Comparison of ENCODE assay signal across 18 cellular contexts in the genomic region with DNA sequence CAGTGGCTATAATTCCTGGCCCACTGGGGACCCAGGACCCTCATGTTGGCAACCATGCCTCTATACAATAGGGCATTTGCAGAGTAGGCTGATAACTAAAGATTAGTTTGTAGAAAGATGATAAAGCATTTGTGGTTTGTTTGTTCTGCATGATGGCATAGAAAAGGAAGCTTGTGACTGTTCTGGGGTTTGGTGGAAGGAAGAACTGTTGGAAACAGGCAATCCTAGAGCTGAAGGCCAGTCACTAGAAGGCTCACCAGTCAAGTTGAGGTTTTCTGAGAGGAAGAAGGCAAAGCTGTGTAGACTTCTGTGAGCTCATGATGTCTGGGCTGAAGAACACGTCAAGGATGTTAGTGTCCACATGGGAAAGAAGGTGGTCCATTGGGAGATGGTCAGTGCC.
DNase-seq lines count a peak whose midpoint lies in the region; FAIRE-seq and TF ChIP-seq lines count a peak whose summit lies in the region.
"Had no signal": no experiment of that assay in that cellular context is flagged by ENCODE, and none has a peak within 500 bp of the region (broad histone marks: within the 10 kb centered on the region; RNA-seq: fewer than 3 reads in every experiment).

No MANE protein-coding gene starts in this region.

- FAIRE-seq in RCC 7860 (lab: Jason Lieb, UNC) = no peak
- FAIRE-seq: H1 had no signal

- peaks cover 4% of the 10 kb centered on the region for H3K9me3 Mint-ChIP-seq in endodermal cell

- no peak overlapping the region for H3K9ac ChIP-seq in endodermal cell (ENCODE audit: extremely low read depth, low read length, poor library complexity, severe bottlenecking)

- H3K27ac ChIP-seq in endodermal cell (ENCODE audit: low read depth, low read length) = no peak overlapping the region
- H3K27ac ChIP-seq: SJSA1 had no signal

- H3K36me3 Mint-ChIP-seq in endodermal cell (ENCODE audit: low read depth) = peaks cover 3% of the 10 kb centered on the region
- H3K36me3 Mint-ChIP-seq: CD8-positive, alpha-beta memory T cell had no signal

- 88 to 100% methylated on average over 1 of the region's 1 CpG for WGBS in endodermal cell (ENCODE audit: insufficient coverage in 1 of 2, insufficient read length in 1 of 2), 2 experiments

- H3K4me3 ChIP-seq in Jurkat, Clone E6-1 (ENCODE audit: low read length) = peak overlapping the region; percentile 15
- H3K4me3 ChIP-seq in foreskin fibroblast (ENCODE audit: low read depth in 1 of 2, low read length in 2 of 2) = no peak overlapping the region
- H3K4me3 ChIP-seq in endodermal cell (ENCODE audit: low read length) = no peak overlapping the region
- H3K4me3 ChIP-seq: SJSA1 had no signal

- no peak overlapping the region for H3K27ac Mint-ChIP-seq in endodermal cell
- H3K27ac Mint-ChIP-seq: CD8-positive, alpha-beta memory T cell had no signal

- DNase-seq in Jurkat, Clone E6-1 (ENCODE audit: low read depth, low spot score) = peak; percentile 93
- peak; percentile 33 for DNase-seq in RCC 7860 (ENCODE audit: low spot score)
- DNase-seq in foreskin fibroblast = peak; percentile 24 to 37
- no peak for DNase-seq in endodermal cell
- DNase-seq in GM03348 (ENCODE audit: low spot score) = no peak
- no peak for DNase-seq in hypothalamus (lab: John Stamatoyannopoulos, UW)
- no peak for DNase-seq in putamen (ENCODE audit: low spot score)
- DNase-seq: BE2C; CD8-positive, alpha-beta memory T cell; Karpas-422; NCI-H1105 treated with DMSO at 0.1 percent for 48 hours; NCI-H187 treated with DMSO at 0.1 percent for 48 hours; NCI-H2171; NCI-H446 treated with DMSO at 0.1 percent for 48 hours; NK-92 treated with Interleukin-12 subunit alpha and Interleukin-12 subunit beta, amount 100 ng/mL, for 24 hours; SW 1271 had no signal

- H3K4me1 ChIP-seq in endodermal cell (ENCODE audit: control insufficient read depth, insufficient read depth, low read length) = no peaks in the 10 kb centered on the region
- H3K4me1 ChIP-seq: BE2C had no signal

- TF ChIP-seq CTCF in foreskin fibroblast (IDR thresholded peaks at IDR 0.05; ENCODE audit: low read depth, low read length) (no peak), endodermal cell (conservative IDR thresholded peaks at IDR 0.05) (no peak)

- no peaks in the 10 kb centered on the region for H3K36me3 ChIP-seq in endodermal cell (ENCODE audit: control insufficient read depth, insufficient read depth, low read length)
- H3K36me3 ChIP-seq: BE2C, SJSA1 had no signal

- no peaks in the 10 kb centered on the region for H3K27me3 ChIP-seq in endodermal cell (ENCODE audit: control insufficient read depth, insufficient read depth, low read length, poor library complexity, severe bottlenecking)
- H3K27me3 ChIP-seq: BE2C, SJSA1 had no signal

- H3K4me1 Mint-ChIP-seq in endodermal cell = peaks cover 7% of the 10 kb centered on the region
- H3K4me1 Mint-ChIP-seq: CD8-positive, alpha-beta memory T cell had no signal

- H3K27me3 Mint-ChIP-seq in endodermal cell (ENCODE audit: insufficient read depth) = no peaks in the 10 kb centered on the region

- H3K9me3 ChIP-seq in endodermal cell (ENCODE audit: control insufficient read depth, low read length) = peaks cover 13% of the 10 kb centered on the region
- H3K9me3 ChIP-seq: BE2C, SJSA1 had no signal

- H3K4me3 Mint-ChIP-seq in endodermal cell = no peak overlapping the region
- H3K4me3 Mint-ChIP-seq: CD8-positive, alpha-beta memory T cell had no signal

Comparison
In these comparisons a context has a peak if more than half of its experiments do, and no peak if none do; other contexts are left out.
1. DNase-seq: peak in Jurkat, Clone E6-1 (single experiment), RCC 7860 (single experiment) and foreskin fibroblast (2 of 2); none in endodermal cell (single experiment), GM03348 (single experiment), hypothalamus (0 of 51) and putamen (single experiment).